In genomic region chr4:52548818-52549570, GRCh38 we compare ENCODE assay signal across 1 cellular context.
TF ChIP-seq lines count a peak whose summit lies in the region.

No MANE protein-coding gene starts in this region.

TF ChIP-seq in GM23338, 12 proteins besides CTCF, POLR2A, EP300 and RAD21 (continued from another document):
- TF ChIP-seq ZNF462 (CRISPR knock-in tag; IDR thresholded peaks at IDR 0.05): no peak
